In the genomic region with DNA sequence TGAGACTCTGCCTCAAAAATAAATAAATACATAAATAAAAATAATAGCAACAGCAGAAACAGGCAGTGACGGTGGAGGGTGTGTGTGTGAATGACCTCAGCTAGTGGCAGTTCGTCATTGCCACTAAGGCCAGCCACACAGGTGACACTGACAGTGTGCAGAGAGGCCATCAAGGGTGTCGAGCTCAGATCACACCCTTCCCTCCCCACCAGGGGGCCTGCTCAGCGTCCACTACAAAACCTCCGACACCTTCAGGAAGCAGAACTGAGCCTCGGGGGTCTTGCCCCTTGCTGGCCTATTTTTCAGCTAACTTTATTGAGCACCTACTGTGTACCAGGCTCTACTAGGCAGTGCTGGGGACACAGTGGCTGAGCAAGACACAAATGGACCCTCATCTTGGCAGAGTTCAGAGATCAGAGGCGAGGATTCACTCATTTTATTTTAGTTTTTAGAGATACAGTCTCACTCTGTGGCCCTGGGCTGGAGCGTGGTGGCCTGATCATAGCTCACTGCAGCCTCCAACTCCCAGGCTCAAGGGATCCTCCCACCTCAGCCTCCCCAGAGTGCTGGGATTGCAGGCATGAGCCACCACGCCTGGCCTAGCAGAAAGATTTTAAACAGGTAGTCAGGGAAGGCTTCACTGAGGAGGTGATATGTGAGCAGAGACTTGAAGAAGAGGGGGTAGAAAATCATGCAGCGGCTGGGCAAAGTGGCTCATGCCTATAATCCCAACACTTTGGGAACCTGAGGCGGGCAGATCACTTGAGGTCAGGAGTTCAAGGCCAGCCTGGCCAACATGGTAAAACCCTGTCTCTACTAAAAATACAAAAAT, we compare ENCODE assay signal across 1 cellular context.
A peak's percentile ranks its signal among the peaks of the same experiment; 100 is the strongest.
TF ChIP-seq lines count a peak whose summit lies in the region.

No MANE protein-coding gene starts in this region.

TF ChIP-seq in HepG2, 621 proteins besides CTCF, POLR2A, EP300 and RAD21 (continued from another document and continues in another):
- no peak for TF ChIP-seq ZBTB40 (IDR thresholded peaks at IDR 0.05)
- TF ChIP-seq ZBTB40 (CRISPR knock-in tag; IDR thresholded peaks at IDR 0.05): 0 out of 2 replicates have a peak, but pooled peaks have one; percentile 77
- no peak for TF ChIP-seq ZBED4 (CRISPR knock-in tag; IDR thresholded peaks at IDR 0.05; ENCODE audit: borderline replicate concordance)
- no peak for TF ChIP-seq RFX3 (CRISPR knock-in tag; IDR thresholded peaks at IDR 0.05)
- no peak; the same call in 1 of the 2 replicates for TF ChIP-seq MYC (CRISPR knock-in tag; IDR thresholded peaks at IDR 0.05; ENCODE audit: borderline replicate concordance)
- no peak for TF ChIP-seq NR3C1 (CRISPR knock-in tag; IDR thresholded peaks at IDR 0.05)
- no peak for TF ChIP-seq HNRNPUL1 (IDR thresholded peaks at IDR 0.05; ENCODE audit: low read depth, low read length)
- TF ChIP-seq HOXA9 (CRISPR knock-in tag; IDR thresholded peaks at IDR 0.05; ENCODE audit: borderline replicate concordance): no peak
- TF ChIP-seq ZNF24 (IDR thresholded peaks at IDR 0.05): no peak
- no peak for TF ChIP-seq ZUFSP (CRISPR knock-in tag; IDR thresholded peaks at IDR 0.05; ENCODE audit: borderline replicate concordance)
- no peak for TF ChIP-seq SCMH1 (CRISPR knock-in tag; IDR thresholded peaks at IDR 0.05; ENCODE audit: borderline replicate concordance)
- no peak for TF ChIP-seq NFIC (IDR thresholded peaks at IDR 0.05; ENCODE audit: low read length)
- TF ChIP-seq ZNF772 (CRISPR knock-in tag; IDR thresholded peaks at IDR 0.05): no peak
- no peak for TF ChIP-seq DR1 (CRISPR knock-in tag; IDR thresholded peaks at IDR 0.05)
- no peak for TF ChIP-seq SAFB2 (CRISPR knock-in tag; IDR thresholded peaks at IDR 0.05; ENCODE audit: borderline replicate concordance, low read depth)
- no peak for TF ChIP-seq CHCHD3 (CRISPR knock-in tag; IDR thresholded peaks at IDR 0.05)
- TF ChIP-seq HNF4G (IDR thresholded peaks at IDR 0.05; ENCODE audit: borderline replicate concordance, low read depth, low read length): no peak
- TF ChIP-seq HNF4G (CRISPR knock-in tag; IDR thresholded peaks at IDR 0.05; ENCODE audit: borderline replicate concordance, low read depth): no peak
- TF ChIP-seq ZNF562 (CRISPR knock-in tag; IDR thresholded peaks at IDR 0.05; ENCODE audit: borderline replicate concordance): no peak
- TF ChIP-seq ZMYM3 (CRISPR knock-in tag; IDR thresholded peaks at IDR 0.05): peak; percentile 54; the same call in 1 of the 2 replicates
- TF ChIP-seq, protein P1, sequence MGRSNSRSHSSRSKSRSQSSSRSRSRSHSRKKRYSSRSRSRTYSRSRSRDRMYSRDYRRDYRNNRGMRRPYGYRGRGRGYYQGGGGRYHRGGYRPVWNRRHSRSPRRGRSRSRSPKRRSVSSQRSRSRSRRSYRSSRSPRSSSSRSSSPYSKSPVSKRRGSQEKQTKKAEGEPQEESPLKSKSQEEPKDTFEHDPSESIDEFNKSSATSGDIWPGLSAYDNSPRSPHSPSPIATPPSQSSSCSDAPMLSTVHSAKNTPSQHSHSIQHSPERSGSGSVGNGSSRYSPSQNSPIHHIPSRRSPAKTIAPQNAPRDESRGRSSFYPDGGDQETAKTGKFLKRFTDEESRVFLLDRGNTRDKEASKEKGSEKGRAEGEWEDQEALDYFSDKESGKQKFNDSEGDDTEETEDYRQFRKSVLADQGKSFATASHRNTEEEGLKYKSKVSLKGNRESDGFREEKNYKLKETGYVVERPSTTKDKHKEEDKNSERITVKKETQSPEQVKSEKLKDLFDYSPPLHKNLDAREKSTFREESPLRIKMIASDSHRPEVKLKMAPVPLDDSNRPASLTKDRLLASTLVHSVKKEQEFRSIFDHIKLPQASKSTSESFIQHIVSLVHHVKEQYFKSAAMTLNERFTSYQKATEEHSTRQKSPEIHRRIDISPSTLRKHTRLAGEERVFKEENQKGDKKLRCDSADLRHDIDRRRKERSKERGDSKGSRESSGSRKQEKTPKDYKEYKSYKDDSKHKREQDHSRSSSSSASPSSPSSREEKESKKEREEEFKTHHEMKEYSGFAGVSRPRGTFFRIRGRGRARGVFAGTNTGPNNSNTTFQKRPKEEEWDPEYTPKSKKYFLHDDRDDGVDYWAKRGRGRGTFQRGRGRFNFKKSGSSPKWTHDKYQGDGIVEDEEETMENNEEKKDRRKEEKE (IDR thresholded peaks at IDR 0.05): no peak
- TF ChIP-seq, protein P2, sequence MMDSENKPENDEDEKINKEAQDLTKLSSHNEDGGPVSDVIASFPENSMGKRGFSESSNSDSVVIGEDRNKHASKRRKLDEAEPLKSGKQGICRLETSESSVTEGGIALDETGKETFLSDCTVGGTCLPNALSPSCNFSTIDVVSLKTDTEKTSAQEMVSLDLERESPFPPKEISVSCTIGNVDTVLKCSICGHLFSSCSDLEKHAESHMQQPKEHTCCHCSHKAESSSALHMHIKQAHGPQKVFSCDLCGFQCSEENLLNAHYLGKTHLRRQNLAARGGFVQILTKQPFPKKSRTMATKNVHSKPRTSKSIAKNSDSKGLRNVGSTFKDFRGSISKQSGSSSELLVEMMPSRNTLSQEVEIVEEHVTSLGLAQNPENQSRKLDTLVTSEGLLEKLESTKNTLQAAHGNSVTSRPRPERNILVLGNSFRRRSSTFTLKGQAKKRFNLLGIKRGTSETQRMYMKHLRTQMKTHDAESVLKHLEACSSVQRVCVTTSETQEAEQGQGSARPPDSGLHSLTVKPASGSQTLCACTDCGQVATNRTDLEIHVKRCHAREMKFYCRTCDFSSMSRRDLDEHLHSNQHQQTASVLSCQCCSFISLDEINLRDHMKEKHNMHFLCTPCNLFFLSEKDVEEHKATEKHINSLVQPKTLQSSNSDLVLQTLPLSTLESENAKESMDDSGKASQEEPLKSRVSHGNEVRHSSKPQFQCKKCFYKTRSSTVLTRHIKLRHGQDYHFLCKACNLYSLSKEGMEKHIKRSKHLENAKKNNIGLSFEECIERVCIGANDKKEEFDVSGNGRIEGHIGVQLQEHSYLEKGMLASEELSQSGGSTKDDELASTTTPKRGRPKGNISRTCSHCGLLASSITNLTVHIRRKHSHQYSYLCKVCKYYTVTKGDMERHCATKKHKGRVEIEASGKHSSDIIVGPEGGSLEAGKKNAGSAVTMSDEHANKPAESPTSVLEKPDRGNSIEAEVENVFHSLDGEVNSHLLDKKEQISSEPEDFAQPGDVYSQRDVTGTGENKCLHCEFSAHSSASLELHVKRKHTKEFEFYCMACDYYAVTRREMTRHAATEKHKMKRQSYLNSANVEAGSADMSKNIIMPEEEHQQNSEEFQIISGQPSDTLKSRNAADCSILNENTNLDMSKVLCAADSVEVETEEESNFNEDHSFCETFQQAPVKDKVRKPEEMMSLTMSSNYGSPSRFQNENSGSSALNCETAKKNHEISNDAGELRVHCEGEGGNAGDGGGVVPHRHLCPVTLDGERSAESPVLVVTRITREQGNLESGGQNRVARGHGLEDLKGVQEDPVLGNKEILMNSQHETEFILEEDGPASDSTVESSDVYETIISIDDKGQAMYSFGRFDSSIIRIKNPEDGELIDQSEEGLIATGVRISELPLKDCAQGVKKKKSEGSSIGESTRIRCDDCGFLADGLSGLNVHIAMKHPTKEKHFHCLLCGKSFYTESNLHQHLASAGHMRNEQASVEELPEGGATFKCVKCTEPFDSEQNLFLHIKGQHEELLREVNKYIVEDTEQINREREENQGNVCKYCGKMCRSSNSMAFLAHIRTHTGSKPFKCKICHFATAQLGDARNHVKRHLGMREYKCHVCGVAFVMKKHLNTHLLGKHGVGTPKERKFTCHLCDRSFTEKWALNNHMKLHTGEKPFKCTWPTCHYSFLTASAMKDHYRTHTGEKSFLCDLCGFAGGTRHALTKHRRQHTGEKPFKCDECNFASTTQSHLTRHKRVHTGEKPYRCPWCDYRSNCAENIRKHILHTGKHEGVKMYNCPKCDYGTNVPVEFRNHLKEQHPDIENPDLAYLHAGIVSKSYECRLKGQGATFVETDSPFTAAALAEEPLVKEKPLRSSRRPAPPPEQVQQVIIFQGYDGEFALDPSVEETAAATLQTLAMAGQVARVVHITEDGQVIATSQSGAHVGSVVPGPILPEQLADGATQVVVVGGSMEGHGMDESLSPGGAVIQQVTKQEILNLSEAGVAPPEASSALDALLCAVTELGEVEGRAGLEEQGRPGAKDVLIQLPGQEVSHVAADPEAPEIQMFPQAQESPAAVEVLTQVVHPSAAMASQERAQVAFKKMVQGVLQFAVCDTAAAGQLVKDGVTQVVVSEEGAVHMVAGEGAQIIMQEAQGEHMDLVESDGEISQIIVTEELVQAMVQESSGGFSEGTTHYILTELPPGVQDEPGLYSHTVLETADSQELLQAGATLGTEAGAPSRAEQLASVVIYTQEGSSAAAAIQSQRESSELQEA (CRISPR knock-in tag; IDR thresholded peaks at IDR 0.05; ENCODE audit: not compliant biosample characterization): no peak
